ENCODE assay signal across 1 cellular context in genomic region chr22:23380911-23381310, GRCh38.
TF ChIP-seq lines count a peak whose summit lies in the region.

No MANE protein-coding gene starts in this region.

TF ChIP-seq in HEK293, 187 proteins besides CTCF, POLR2A, EP300 and RAD21 (continued from another document):
- TF ChIP-seq ZSCAN18 (tag by site-specific recombination; IDR thresholded peaks at IDR 0.05) (no peak), PRDM4 (tag by site-specific recombination; IDR thresholded peaks at IDR 0.05) (no peak), ZNF184 (tag by site-specific recombination; IDR thresholded peaks at IDR 0.05) (no peak), ZNF488 (tag by site-specific recombination; IDR thresholded peaks at IDR 0.05) (peak; percentile 45; the same call in 1 of the 2 replicates), ZNF398 (tag by site-specific recombination; IDR thresholded peaks at IDR 0.05) (no peak), GFI1B (tag by site-specific recombination; IDR thresholded peaks at IDR 0.05) (no peak), ZBTB48 (tag by site-specific recombination; IDR thresholded peaks at IDR 0.05) (0 out of 2 replicates have a peak, but pooled peaks have one; percentile 10), SALL2 (tag by site-specific recombination; IDR thresholded peaks at IDR 0.05; ENCODE audit: borderline replicate concordance) (peak; percentile 39; the same call in 1 of the 2 replicates), ZNF747 (tag by site-specific recombination; IDR thresholded peaks at IDR 0.05) (0 out of 2 replicates have a peak, but pooled peaks have one; percentile 73), ZNF157 (tag by site-specific recombination; IDR thresholded peaks at IDR 0.05) (0 out of 2 replicates have a peak, but pooled peaks have one; percentile 23), ZNF223 (tag by site-specific recombination; IDR thresholded peaks at IDR 0.05) (0 out of 2 replicates have a peak, but pooled peaks have one; percentile 14), ZBTB20 (tag by site-specific recombination; IDR thresholded peaks at IDR 0.05) (peak; percentile 14; the same call in 1 of the 2 replicates), ZNF311 (tag by site-specific recombination; IDR thresholded peaks at IDR 0.05; ENCODE audit: borderline replicate concordance) (0 out of 2 replicates have a peak, but pooled peaks have one; percentile 70), ZNF148 (tag by site-specific recombination; IDR thresholded peaks at IDR 0.05; ENCODE audit: borderline replicate concordance) (0 out of 2 replicates have a peak, but pooled peaks have one; percentile 82), ZNF274 (IDR thresholded peaks at IDR 0.05; ENCODE audit: low read length) (no peak), ZNF274 (tag by site-specific recombination; IDR thresholded peaks at IDR 0.05; ENCODE audit: borderline replicate concordance) (no peak), ZNF239 (tag by site-specific recombination; IDR thresholded peaks at IDR 0.05) (no peak), ZNF174 (tag by site-specific recombination; IDR thresholded peaks at IDR 0.05) (no peak), TCF7L2 (IDR thresholded peaks at IDR 0.05; ENCODE audit: borderline replicate concordance, low read depth, low read length) (no peak), ZBTB21 (tag by site-specific recombination; IDR thresholded peaks at IDR 0.05) (no peak), ZNF785 (tag by site-specific recombination; IDR thresholded peaks at IDR 0.05) (0 out of 2 replicates have a peak, but pooled peaks have one; percentile 25), FEZF1 (tag by site-specific recombination; IDR thresholded peaks at IDR 0.05) (no peak), RBAK (tag by site-specific recombination; IDR thresholded peaks at IDR 0.05) (no peak), ZNF366 (tag by site-specific recombination; conservative IDR thresholded peaks at IDR 0.05) (no peak), ZNF169 (tag by site-specific recombination; IDR thresholded peaks at IDR 0.05) (no peak), ZNF560 (tag by site-specific recombination; IDR thresholded peaks at IDR 0.05; ENCODE audit: borderline replicate concordance) (no peak), ZNF266 (tag by site-specific recombination; IDR thresholded peaks at IDR 0.05; ENCODE audit: low read depth) (no peak), ZFHX2 (tag by site-specific recombination; conservative IDR thresholded peaks at IDR 0.05) (no peak), ZNF76 (tag by site-specific recombination; IDR thresholded peaks at IDR 0.05; ENCODE audit: borderline replicate concordance, low read depth) (no peak), ZNF248 (tag by site-specific recombination; IDR thresholded peaks at IDR 0.05) (peak; percentile 63; the same call in 1 of the 2 replicates), ZNF449 (tag by site-specific recombination; IDR thresholded peaks at IDR 0.05) (no peak), ZNF544 (tag by site-specific recombination; IDR thresholded peaks at IDR 0.05) (0 out of 2 replicates have a peak, but pooled peaks have one; percentile 36)
